21 cellular contexts compared by ENCODE assay signal in genomic region chr4:8910100-8910821, GRCh38. TPM values are rescaled to one million over a fixed set of nuclear protein-coding genes. Genes with fewer than 3 reads are reported as not detected.
DNase-seq lines count a peak whose midpoint lies in the region; ATAC-seq, FAIRE-seq and TF ChIP-seq lines count a peak whose summit lies in the region.
"Had no signal": no experiment of that assay in that cellular context is flagged by ENCODE, and none has a peak within 500 bp of the region (broad histone marks: within the 10 kb centered on the region; RNA-seq: fewer than 3 reads in every experiment).

No MANE protein-coding gene starts in this region.

- no peak for TF ChIP-seq EP300 in A549 (IDR thresholded peaks at IDR 0.05)
- TF ChIP-seq EP300 in sigmoid colon (IDR thresholded peaks at IDR 0.05), result no peak

- no peak overlapping the region for H3K27ac ChIP-seq in A549
- H3K27ac ChIP-seq in sigmoid colon, result no peak overlapping the region

- POLR2A ChIA-PET in A549 (lab: Yijun Ruan, JAX), result no interaction called here

- 66% methylated on average over 13 of the region's 30 CpGs for WGBS in A549 (ENCODE audit: missing lambda C conversion rate)
- 75 to 82% methylated on average over 30 of the region's 30 CpGs for WGBS in sigmoid colon, 2 donors

- no peaks in the 10 kb centered on the region for H3K27me3 Mint-ChIP-seq in activated T-cell treated with anti-CD3 and anti-CD28 coated beads, Interleukin-2, amount 50 U/mL, for 4 hours (ENCODE audit: low read depth)
- H3K27me3 Mint-ChIP-seq: activated naive CD8-positive, alpha-beta T cell had no signal

- no peak overlapping the region for H3K4me3 ChIP-seq in A549
- H3K4me3 ChIP-seq in sigmoid colon, result no peak overlapping the region

- intact Hi-C loops in sigmoid colon (cut with DNase I), result loop anchor here (10.0 kb wide), 1 partner anchor 305 kb away; no protein-coding TSS in a partner anchor

- H3K36me3 ChIP-seq in sigmoid colon, result no peaks in the 10 kb centered on the region

- peaks cover 0 to 35% (median 0%) of the 10 kb centered on the region in 3 donors for H3K27me3 ChIP-seq in sigmoid colon

- no peak for TF ChIP-seq RAD21 in A549 (conservative IDR thresholded peaks at IDR 0.05 in 1 of 2, IDR thresholded peaks at IDR 0.05 in 1 of 2)

- CTCF ChIA-PET in A549 (lab: Yijun Ruan, JAX), result interaction anchor here (3.4 kb wide), 1 partner anchor 7 kb away, joined by 15 read pairs; no protein-coding TSS in a partner anchor

- H3K9me3 Mint-ChIP-seq in activated T-cell treated with anti-CD3 and anti-CD28 coated beads, Interleukin-2, amount 50 U/mL, for 4 hours, result no peaks in the 10 kb centered on the region
- H3K9me3 Mint-ChIP-seq: nephron had no signal

- ATAC-seq in A549, result 0 out of 6 replicates have a peak, but pooled peaks of 1 of the 2 experiments have one; percentile 8
- no peak for ATAC-seq in GM18867 (IDR thresholded peaks at IDR 0.05; ENCODE audit: unreplicated experiment)
- ATAC-seq in activated T-cell treated with anti-CD3 and anti-CD28 coated beads, Interleukin-2, amount 50 U/mL, for 4 hours, result no peak
- ATAC-seq in HG02973 (IDR thresholded peaks at IDR 0.05; ENCODE audit: unreplicated experiment), result no peak

- DNase-seq in A549 (ENCODE audit: low read depth in 1 of 2, low spot score in 1 of 2) (no peak), GM12891 (ENCODE audit: insufficient read length, low spot score) (peak; percentile 6), iPS-NIHi11 (ENCODE audit: low spot score) (peak; percentile 14), sigmoid colon (peak; percentile 45)
- DNase-seq in activated T-cell treated with anti-CD3 and anti-CD28 coated beads, Interleukin-2, amount 50 U/mL, for 4 hours, result no peak
- DNase-seq: mesendoderm; NCI-H1436; NCI-H2171; stimulated activated CD4-positive, alpha-beta T cell treated with anti-CD3 and anti-CD28 coated beads, Interleukin-12 subunit alpha, Interleukin-12 subunit beta, amount 100 ng/mL, for 4 hours had no signal

- FAIRE-seq in A549 (lab: Jason Lieb, UNC), result no peak
- no peak for FAIRE-seq in GM12891 (lab: Jason Lieb, UNC)
- FAIRE-seq: colon, endothelial cell of umbilical vein, GM18507, H1, HTR-8/SVneo had no signal

- no peak overlapping the region for H3K4me3 Mint-ChIP-seq in activated T-cell treated with anti-CD3 and anti-CD28 coated beads, Interleukin-2, amount 50 U/mL, for 4 hours
- H3K4me3 Mint-ChIP-seq: activated naive CD8-positive, alpha-beta T cell; nephron had no signal

- H3K4me1 Mint-ChIP-seq in activated T-cell treated with anti-CD3 and anti-CD28 coated beads, Interleukin-2, amount 50 U/mL, for 4 hours (ENCODE audit: low read depth), result no peaks in the 10 kb centered on the region
- H3K4me1 Mint-ChIP-seq: nephron had no signal

- peaks cover 6% of the 10 kb centered on the region; the same call in 1 of the 3 replicates for H3K4me1 ChIP-seq in A549
- H3K4me1 ChIP-seq in sigmoid colon, result no peaks in the 10 kb centered on the region

- no peaks in the 10 kb centered on the region for H3K9me3 ChIP-seq in A549
- H3K9me3 ChIP-seq in sigmoid colon, result no peaks in the 10 kb centered on the region

- TF ChIP-seq POLR2A in A549 (IDR thresholded peaks at IDR 0.05; ENCODE audit: low read length), result no peak
- TF ChIP-seq POLR2A in GM12891 (IDR thresholded peaks at IDR 0.05; ENCODE audit: low read depth, low read length), result no peak
- no peak for TF ChIP-seq POLR2A in sigmoid colon (IDR thresholded peaks at IDR 0.05)

- peak overlapping the region; percentile 43; the same call in 1 of the 3 replicates for H3K4me2 ChIP-seq in A549

- no peaks in the 10 kb centered on the region for H3K36me3 Mint-ChIP-seq in activated T-cell treated with anti-CD3 and anti-CD28 coated beads, Interleukin-2, amount 50 U/mL, for 4 hours (ENCODE audit: insufficient read depth)
- H3K36me3 Mint-ChIP-seq: activated naive CD8-positive, alpha-beta T cell had no signal

- TF ChIP-seq CTCF in A549 (IDR thresholded peaks at IDR 0.05) (no peak), sigmoid colon (IDR thresholded peaks at IDR 0.05) (no peak)

TF ChIP-seq in A549, 52 proteins besides CTCF, POLR2A, EP300 and RAD21:
- TF ChIP-seq MAX (IDR thresholded peaks at IDR 0.05) (no peak), SMC3 (IDR thresholded peaks at IDR 0.05) (no peak), RFX5 (IDR thresholded peaks at IDR 0.05) (no peak)

TF ChIP-seq in GM12891, 5 proteins besides CTCF, POLR2A, EP300 and RAD21:
- TF ChIP-seq TAF1 (IDR thresholded peaks at IDR 0.05; ENCODE audit: low read depth, low read length) (no peak), POLR2AphosphoS5 (IDR thresholded peaks at IDR 0.05; ENCODE audit: low read depth, low read length) (no peak), POU2F2 (IDR thresholded peaks at IDR 0.05; ENCODE audit: low read depth, low read length) (no peak), PAX5 (IDR thresholded peaks at IDR 0.05; ENCODE audit: insufficient read depth, low read length, severe bottlenecking) (no peak), SPI1 (IDR thresholded peaks at IDR 0.05; ENCODE audit: low read depth, low read length) (no peak)
TF ChIP-seq in GM12891: peak in this region for 0.

RNA-seq across cellular contexts. Expression of gene HMX1, which starts 38.6 kb away (rescaled TPM):
- polyA plus RNA-seq in A549 (2011; rRNA removed) (not detected in 2 replicates), A549 (2017; fragmentation: RNase III; extraction: RNeasy Plus Mini Kit Qiagen cat#74134 plus additional on column Dnase treatment) (0.06 to 0.08 TPM in 2 of 3 replicates, not detected in the other), sigmoid colon (not detected)
- polyA plus RNA-seq in A549 (2012; cell fraction: cytosol; rRNA removed), result 0.04 and 0.06 TPM in 2 replicates
- polyA plus RNA-seq in A549 (2012; cell fraction: nucleus; rRNA removed), result 0.06 and 0.07 TPM in 2 replicates
- not detected in 2 replicates for polyA minus RNA-seq in A549 (2011; rRNA and poly(A)+ RNA removed)
- not detected for polyA plus RNA-seq in GM12891 (2012; ENCODE audit: low read depth, missing spikeins)
- total RNA-seq in sigmoid colon, result 1 to 10 TPM in 2 of 4 donors, not detected in 2; 1.1 to 1.7 TPM
- not detected for total RNA-seq in activated T-cell treated with anti-CD3 and anti-CD28 coated beads, Interleukin-2, amount 50 U/mL, for 4 hours
- total RNA-seq: endothelial cell of umbilical vein, kidney epithelial cell, LHCN-M2, pulmonary artery endothelial cell had no signal
- polyA plus RNA-seq: endothelial cell of umbilical vein, H1 had no signal

Comparison
In these comparisons a context has a peak if more than half of its experiments do, and no peak if none do; other contexts are left out.
1. DNase-seq: peak in GM12891 (single experiment), iPS-NIHi11 (single experiment) and sigmoid colon (single experiment); none in A549 (0 of 2) and activated T-cell treated with anti-CD3 and anti-CD28 coated beads, Interleukin-2, amount 50 U/mL, for 4 hours (single experiment).